Comparison of ENCODE assay signal across 1 cellular context in the genomic region with DNA sequence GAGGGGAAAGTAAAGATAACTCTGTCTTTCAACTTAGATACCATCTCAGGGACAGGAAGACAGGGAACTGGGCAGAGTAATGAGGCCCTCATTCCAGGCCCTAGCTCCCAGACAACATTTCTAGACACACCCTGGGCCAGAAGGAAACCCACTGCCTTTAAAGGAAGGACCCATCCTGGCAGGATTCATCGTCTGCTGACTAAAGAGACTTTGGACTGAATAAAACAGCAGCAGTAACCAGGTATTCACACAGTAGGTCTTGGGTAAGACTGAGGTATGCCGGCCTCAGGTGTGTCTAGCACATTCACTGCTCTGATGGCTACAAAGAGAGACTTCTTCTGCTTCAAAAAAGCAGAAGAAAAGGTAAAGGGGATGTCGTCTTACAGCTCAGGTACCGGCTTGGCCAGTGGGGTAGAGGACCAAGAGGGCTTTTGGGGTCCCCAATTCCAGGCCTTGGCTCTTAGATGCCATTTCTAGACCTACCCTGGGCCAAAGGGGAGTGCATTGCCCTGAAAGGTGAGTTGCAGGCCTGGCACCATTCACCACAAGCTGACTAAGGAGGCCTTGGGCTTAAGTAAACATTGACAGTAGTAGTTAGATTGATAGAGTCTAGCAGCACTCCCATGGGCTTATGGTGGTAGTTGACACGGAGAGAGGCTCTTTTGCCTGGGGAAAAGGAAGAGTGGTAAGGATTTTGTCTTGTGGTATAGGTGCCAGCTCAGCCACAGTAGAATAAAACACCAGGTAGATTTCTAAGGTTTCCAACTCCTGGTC.
TF ChIP-seq lines count a peak whose summit lies in the region.

No MANE protein-coding gene starts in this region.

TF ChIP-seq in K562, 482 proteins besides CTCF, POLR2A, EP300 and RAD21 (continued from another document):
- TF ChIP-seq, protein P1, sequence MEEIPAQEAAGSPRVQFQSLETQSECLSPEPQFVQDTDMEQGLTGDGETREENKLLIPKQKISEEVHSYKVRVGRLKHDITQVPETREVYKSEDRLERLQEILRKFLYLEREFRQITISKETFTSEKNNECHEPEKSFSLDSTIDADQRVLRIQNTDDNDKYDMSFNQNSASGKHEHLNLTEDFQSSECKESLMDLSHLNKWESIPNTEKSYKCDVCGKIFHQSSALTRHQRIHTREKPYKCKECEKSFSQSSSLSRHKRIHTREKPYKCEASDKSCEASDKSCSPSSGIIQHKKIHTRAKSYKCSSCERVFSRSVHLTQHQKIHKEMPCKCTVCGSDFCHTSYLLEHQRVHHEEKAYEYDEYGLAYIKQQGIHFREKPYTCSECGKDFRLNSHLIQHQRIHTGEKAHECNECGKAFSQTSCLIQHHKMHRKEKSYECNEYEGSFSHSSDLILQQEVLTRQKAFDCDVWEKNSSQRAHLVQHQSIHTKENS (CRISPR knock-in tag; IDR thresholded peaks at IDR 0.05) = no peak
- TF ChIP-seq ZNF408 (CRISPR knock-in tag; IDR thresholded peaks at IDR 0.05; ENCODE audit: low read depth) (no peak), SMARCC2 (IDR thresholded peaks at IDR 0.05; ENCODE audit: low read depth) (no peak), SNIP1 (IDR thresholded peaks at IDR 0.05; ENCODE audit: low read depth) (no peak)
TF ChIP-seq in K562: peak in this region for 2.
